In genomic region chr17:81966343-81967243, GRCh38 we compare ENCODE assay signal across 11 cellular contexts. TPM values are rescaled to one million over a fixed set of nuclear protein-coding genes. Genes with fewer than 3 reads are reported as not detected.
A peak's percentile ranks its signal among the peaks of the same experiment; 100 is the strongest.
DNase-seq lines count a peak whose midpoint lies in the region; ATAC-seq and TF ChIP-seq lines count a peak whose summit lies in the region.
"Had no signal": no experiment of that assay in that cellular context is flagged by ENCODE, and none has a peak within 500 bp of the region (broad histone marks: within the 10 kb centered on the region; RNA-seq: fewer than 3 reads in every experiment).

No MANE protein-coding gene starts in this region.

- TF ChIP-seq POLR2A in GM18505 (IDR thresholded peaks at IDR 0.05; ENCODE audit: borderline replicate concordance, extremely low read depth, insufficient read depth, insufficient read length) (no peak), tibial nerve (IDR thresholded peaks at IDR 0.05) (no peak)

- H3K9me3 ChIP-seq in neural progenitor cell (ENCODE audit: low read depth) (no peaks in the 10 kb centered on the region), tibial nerve (no peaks in the 10 kb centered on the region)

- no peak overlapping the region for H3K4me3 Mint-ChIP-seq in neural progenitor cell
- H3K4me3 Mint-ChIP-seq: T-helper 1 cell treated with Interleukin-12 subunit alpha and Interleukin-12 subunit beta and Interleukin-4 antibody, amounts not matched to agents 30 μg/mL and 1 μg/mL, for 36 hours had no signal

- H3K27ac ChIP-seq in neural progenitor cell: no peak overlapping the region
- no peak overlapping the region for H3K27ac ChIP-seq in tibial nerve

- TF ChIP-seq EP300 in tibial nerve (IDR thresholded peaks at IDR 0.05): no peak

- H3K4me3 ChIP-seq in neural progenitor cell (peak overlapping the region; percentile 8), tibial nerve (no peak overlapping the region)

- peak overlapping the region; percentile 47 for H3K4me2 ChIP-seq in neural progenitor cell

- H3K36me3 ChIP-seq in neural progenitor cell (no peaks in the 10 kb centered on the region), tibial nerve (no peaks in the 10 kb centered on the region)

- H3K9ac ChIP-seq in neural progenitor cell: no peak overlapping the region

- H2AFZ ChIP-seq in neural progenitor cell (replicated peaks): no peak overlapping the region

- 51 to 58% methylated on average over 34 to 35 of the region's 41 CpGs for WGBS in tibial nerve, 2 donors

- H3K9me3 Mint-ChIP-seq in neural progenitor cell: peaks cover 1% of the 10 kb centered on the region
- H3K9me3 Mint-ChIP-seq: mesothelial cell of epicardium; T-helper 1 cell treated with Interleukin-12 subunit alpha and Interleukin-12 subunit beta and Interleukin-4 antibody, amounts not matched to agents 30 μg/mL and 1 μg/mL, for 36 hours had no signal

- peaks cover 89% of the 10 kb centered on the region for H3K27me3 ChIP-seq in neural progenitor cell
- H3K27me3 ChIP-seq in tibial nerve: peaks cover 4 to 56% of the 10 kb centered on the region in 2 donors

- peaks cover 30% of the 10 kb centered on the region for H3K4me1 ChIP-seq in neural progenitor cell
- peaks cover 0 to 27% (median 16%) of the 10 kb centered on the region in 4 donors for H3K4me1 ChIP-seq in tibial nerve

- peaks cover 25% of the 10 kb centered on the region for H3K27me3 Mint-ChIP-seq in neural progenitor cell (ENCODE audit: insufficient read depth, low read depth)

- peaks cover 7% of the 10 kb centered on the region for H4K20me1 ChIP-seq in neural progenitor cell (ENCODE audit: low read depth)

- H3K27ac Mint-ChIP-seq in neural progenitor cell: no peak overlapping the region
- H3K27ac Mint-ChIP-seq: mesothelial cell of epicardium; T-helper 1 cell treated with Interleukin-12 subunit alpha and Interleukin-12 subunit beta and Interleukin-4 antibody, amounts not matched to agents 30 μg/mL and 1 μg/mL, for 36 hours had no signal

- no peak for TF ChIP-seq CTCF in neural progenitor cell (IDR thresholded peaks at IDR 0.05)
- TF ChIP-seq CTCF in tibial nerve (IDR thresholded peaks at IDR 0.05): no peak

- ATAC-seq in GM18505 (IDR thresholded peaks at IDR 0.05; ENCODE audit: unreplicated experiment): no peak
- ATAC-seq in HG02884 (IDR thresholded peaks at IDR 0.05; ENCODE audit: unreplicated experiment): no peak

- DNase-seq in DMS53 (lab: John Stamatoyannopoulos, UW) (peak; percentile 99), NCI-H510A (lab: John Stamatoyannopoulos, UW) (peak; percentile 94), epidermal melanocyte (ENCODE audit: insufficient read length, low spot score) (peak; percentile 67), neural progenitor cell (ENCODE audit: low spot score) (peak; percentile 80), tibial nerve (ENCODE audit: low spot score in 2 of 2) (no peak)
- no peak for DNase-seq in activated CD8-positive, alpha-beta memory T cell treated with anti-CD3 and anti-CD28 coated beads, Interleukin-2, amount 50 U/mL, for 4 hours

- H3K36me3 Mint-ChIP-seq in neural progenitor cell: no peaks in the 10 kb centered on the region
- H3K36me3 Mint-ChIP-seq: mesothelial cell of epicardium had no signal

- H3K79me2 ChIP-seq in neural progenitor cell (ENCODE audit: low read depth): no peaks in the 10 kb centered on the region

- peaks cover 44% of the 10 kb centered on the region for H3K4me1 Mint-ChIP-seq in neural progenitor cell

- peaks cover 30% of the 10 kb centered on the region for H3F3A ChIP-seq in neural progenitor cell (ENCODE audit: low read depth)

RNA-seq across cellular contexts. Expression of gene NOTUM, which starts 5.6 kb away (rescaled TPM):
- 0.25 TPM in 1 of 2 replicates, not detected in the other for total RNA-seq in neural progenitor cell (ENCODE audit: low replicate concordance)
- not detected for total RNA-seq in tibial nerve

RNA-seq across cellular contexts. Expression of gene ASPSCR1, which starts 10.8 kb away (rescaled TPM):
- 13.1 and 40.9 TPM in 2 replicates for total RNA-seq in neural progenitor cell (ENCODE audit: low replicate concordance)
- 10 to 100 TPM; 32.9 to 82.8 (median 55.6) TPM for total RNA-seq in tibial nerve

RNA-seq across cellular contexts. Expression of gene MYADML2, which starts 19.6 kb away (rescaled TPM):
- total RNA-seq in neural progenitor cell (ENCODE audit: low replicate concordance): 0.11 TPM in 1 of 2 replicates, not detected in the other
- not detected for total RNA-seq in tibial nerve
- total RNA-seq: astrocyte, mesothelial cell of epicardium had no signal

RNA-seq across cellular contexts. Expression of gene PYCR1, which starts 29.5 kb away (rescaled TPM):
- total RNA-seq in neural progenitor cell (ENCODE audit: low replicate concordance) (32.6 and 72.2 TPM in 2 replicates), tibial nerve (1 to 10 TPM; 6.3 to 9.9 (median 6.9) TPM)

RNA-seq across cellular contexts. Expression of gene MAFG, which starts 39.1 kb away (rescaled TPM):
- total RNA-seq in neural progenitor cell (ENCODE audit: low replicate concordance) (8.1 and 12.9 TPM in 2 replicates), tibial nerve (10 to 100 TPM; 17.9 to 25.5 (median 22.5) TPM)

Comparison
In these comparisons a context has a peak if more than half of its experiments do, and no peak if none do; other contexts are left out.
1. DNase-seq: peak in DMS53 (single experiment), NCI-H510A (single experiment), epidermal melanocyte (single experiment) and neural progenitor cell (single experiment); none in tibial nerve (0 of 2) and activated CD8-positive, alpha-beta memory T cell treated with anti-CD3 and anti-CD28 coated beads, Interleukin-2, amount 50 U/mL, for 4 hours (single experiment).